Comparison of ENCODE assay signal across 8 cellular contexts in genomic region chr19:8506402-8506957, GRCh38. TPM values are rescaled to one million over a fixed set of nuclear protein-coding genes. Genes with fewer than 3 reads are reported as not detected.
DNase-seq lines count a peak whose midpoint lies in the region; ATAC-seq, FAIRE-seq and TF ChIP-seq lines count a peak whose summit lies in the region.

No MANE protein-coding gene starts in this region.

- H3K79me2 ChIP-seq in keratinocyte (ENCODE audit: control insufficient read depth, insufficient read depth, low read length): no peaks in the 10 kb centered on the region

- TF ChIP-seq EP300 in A549 (IDR thresholded peaks at IDR 0.05): no peak

- WGBS in A549 (ENCODE audit: missing lambda C conversion rate): 57% methylated on average over 10 of the region's 18 CpGs

- FAIRE-seq in A549 (lab: Jason Lieb, UNC) (no peak), keratinocyte (lab: Jason Lieb, UNC) (no peak)

- H4K20me1 ChIP-seq in keratinocyte (ENCODE audit: control insufficient read depth, extremely low read depth, insufficient read depth, low read length): no peaks in the 10 kb centered on the region

- H3K27ac Mint-ChIP-seq in HFFc6: peak overlapping the region; percentile 42
- peak overlapping the region; percentile 85 to 86 for H3K27ac Mint-ChIP-seq in activated naive CD4-positive, alpha-beta T cell treated with anti-CD3 and anti-CD28 coated beads, Interleukin-2, amount 50 U/mL, for 72 hours

- dilution Hi-C loops in keratinocyte (cut with MboI; ENCODE audit: extremely low pct_ligation_motif_present, low sequenced_read_pairs): no loop called here

- TF ChIP-seq CTCF in A549 (IDR thresholded peaks at IDR 0.05) (peak; percentile 5; the same call in 2 of the 3 replicates), HFFc6 (IDR thresholded peaks at IDR 0.05) (peak; percentile 57), keratinocyte (optimal IDR thresholded peaks at IDR 0.05 in 1 of 3, IDR thresholded peaks at IDR 0.05 in 1 of 3, conservative IDR thresholded peaks at IDR 0.05 in 1 of 3; ENCODE audit: extremely low read depth in 1 of 3, insufficient read depth in 2 of 3, low read length in 3 of 3) (no peak), thoracic aorta (IDR thresholded peaks at IDR 0.05) (no peak)

- peak overlapping the region; percentile 84 for H2AFZ ChIP-seq in keratinocyte (ENCODE audit: control insufficient read depth, low read length)

- POLR2A ChIA-PET in A549 (lab: Yijun Ruan, JAX): interaction anchor here (0.7 to 1.5 kb wide), 3 partner anchors 7 to 93 kb away, joined by 4 to 14 read pairs (median 5); partner anchors contain the start of genes MARCHF2 and ZNF414

- H3K9me3 ChIP-seq in A549 (no peaks in the 10 kb centered on the region), keratinocyte (ENCODE audit: control insufficient read depth, low read depth, low read length) (no peaks in the 10 kb centered on the region), thoracic aorta (no peaks in the 10 kb centered on the region)

- TF ChIP-seq POLR2A in A549 (IDR thresholded peaks at IDR 0.05; ENCODE audit: low read length): no peak

- H3K27ac ChIP-seq in A549 (peak overlapping the region; percentile 87 to 99), keratinocyte (ENCODE audit: control insufficient read depth, insufficient read depth, low read length) (no peak overlapping the region), thoracic aorta (no peak overlapping the region)

- H3K4me1 ChIP-seq in A549: peaks cover 10% of the 10 kb centered on the region; the same call in 2 of the 3 replicates
- H3K4me1 ChIP-seq in keratinocyte (ENCODE audit: control insufficient read depth, extremely low read depth, insufficient read depth, low read length): no peaks in the 10 kb centered on the region
- H3K4me1 ChIP-seq in thoracic aorta (ENCODE audit: control insufficient read depth in 1 of 2, low read depth in 2 of 2): peaks cover 3 to 15% of the 10 kb centered on the region in 2 donors

- peak overlapping the region; percentile 61 for H3K4me3 ChIP-seq in A549
- H3K4me3 ChIP-seq in keratinocyte (ENCODE audit: control insufficient read depth in 2 of 3, extremely low read depth in 1 of 3, insufficient read depth in 2 of 3, low read depth in 1 of 3, low read length in 3 of 3): peak overlapping the region; percentile 42 to 69 (median 58)
- peak overlapping the region; percentile 76 for H3K4me3 ChIP-seq in thoracic aorta

- peaks cover 0 to 1% of the 10 kb centered on the region in 2 experiments for H3K36me3 ChIP-seq in keratinocyte (ENCODE audit: control insufficient read depth in 2 of 2, extremely low read depth in 1 of 2, insufficient read depth in 2 of 2, low read length in 2 of 2)
- no peaks in the 10 kb centered on the region for H3K36me3 ChIP-seq in thoracic aorta

- H3K27me3 Mint-ChIP-seq in HFFc6 (ENCODE audit: insufficient read depth): no peaks in the 10 kb centered on the region; the same call in 1 of the 2 replicates

- no peaks in the 10 kb centered on the region for H3K36me3 Mint-ChIP-seq in HFFc6 (ENCODE audit: low read depth)
- no peaks in the 10 kb centered on the region for H3K36me3 Mint-ChIP-seq in activated naive CD4-positive, alpha-beta T cell treated with anti-CD3 and anti-CD28 coated beads, Interleukin-2, amount 50 U/mL, for 72 hours

- H3K9me1 ChIP-seq in keratinocyte (ENCODE audit: control insufficient read depth, extremely low read depth, insufficient read depth, low read length): no peaks in the 10 kb centered on the region

- TF ChIP-seq RAD21 in A549 (conservative IDR thresholded peaks at IDR 0.05 in 1 of 2, IDR thresholded peaks at IDR 0.05 in 1 of 2): no peak; a peak in 1 of 5 replicates

- H3K4me1 Mint-ChIP-seq in HFFc6 (ENCODE audit: low read depth): peaks cover 6% of the 10 kb centered on the region

- CTCF ChIA-PET in A549 (lab: Yijun Ruan, JAX): interaction anchor here (0.7 to 3.7 kb wide), 23 partner anchors 11 to 237 kb away, joined by 3 to 26 read pairs (median 5); partner anchors contain the start of gene MARCHF2

- H3K4me3 Mint-ChIP-seq in HFFc6: peak overlapping the region; percentile 88

- no peaks in the 10 kb centered on the region for H3K27me3 ChIP-seq in keratinocyte (ENCODE audit: control insufficient read depth, extremely low read depth, insufficient read depth, low read length)
- no peaks in the 10 kb centered on the region for H3K27me3 ChIP-seq in thoracic aorta (replicated peaks; ENCODE audit: insufficient read depth)

- ATAC-seq in A549 (peak; percentile 75 to 76), thoracic aorta (ENCODE audit: insufficient number of reproducible peaks, low FRiP score, low read depth) (peak; percentile 12)
- ATAC-seq in activated naive CD4-positive, alpha-beta T cell treated with anti-CD3 and anti-CD28 coated beads, Interleukin-2, amount 50 U/mL, for 72 hours: no peak

- no peaks in the 10 kb centered on the region for H3K9me3 Mint-ChIP-seq in HFFc6
- H3K9me3 Mint-ChIP-seq in activated naive CD4-positive, alpha-beta T cell treated with anti-CD3 and anti-CD28 coated beads, Interleukin-2, amount 50 U/mL, for 72 hours: no peaks in the 10 kb centered on the region

- DNase-seq in A549 (ENCODE audit: low read depth in 1 of 2, low spot score in 1 of 2): peak in 1 of 2 experiments; percentile 43
- no peak for DNase-seq in HFFc6
- no peak for DNase-seq in activated naive CD4-positive, alpha-beta T cell treated with anti-CD3 and anti-CD28 coated beads, Interleukin-2, amount 50 U/mL, for 72 hours (ENCODE audit: low spot score in 2 of 2)
- no peak for DNase-seq in keratinocyte (ENCODE audit: low read depth, low spot score)
- DNase-seq in thoracic aorta (ENCODE audit: low spot score): no peak
- DNase-seq in stimulated activated naive CD4-positive, alpha-beta T cell treated with Interleukin-2 at 50 U/mL for 16 hours (lab: John Stamatoyannopoulos, UW): no peak
- DNase-seq in activated CD4-positive, CD25-positive, alpha-beta regulatory T cell (lab: John Stamatoyannopoulos, UW): no peak
- no peak for DNase-seq in stimulated activated CD4-positive, alpha-beta T cell treated with anti-CD3 and anti-CD28 coated beads, Interleukin-12 subunit alpha, Interleukin-12 subunit beta, amount 100 ng/mL, for 4 hours

- peak overlapping the region; percentile 92 for H3K4me2 ChIP-seq in A549
- H3K4me2 ChIP-seq in keratinocyte (ENCODE audit: control insufficient read depth, extremely low read depth, insufficient read depth, low read depth, low read length): peak overlapping the region; percentile 87

- peak overlapping the region; percentile 57 for H3K9ac ChIP-seq in keratinocyte (ENCODE audit: control insufficient read depth, extremely low read depth, insufficient read depth, low read length)

TF ChIP-seq in A549, 52 proteins besides CTCF, POLR2A, EP300 and RAD21:
- no peak for TF ChIP-seq KDM5A (IDR thresholded peaks at IDR 0.05)
- no peak for TF ChIP-seq SREBF2 (IDR thresholded peaks at IDR 0.05)
- TF ChIP-seq CHD4 (IDR thresholded peaks at IDR 0.05; ENCODE audit: borderline replicate concordance): no peak

RNA-seq across cellular contexts. Expression of gene PRAM1, which starts 4.0 kb away (rescaled TPM):
- 0.07 TPM in 1 of 2 replicates, not detected in the other for polyA plus RNA-seq in A549 (2011; rRNA removed)
- polyA plus RNA-seq in A549 (2012; cell fraction: cytosol; rRNA removed): 0.05 TPM in 2 replicates
- polyA plus RNA-seq in A549 (2012; cell fraction: nucleus; rRNA removed): 0.49 and 0.56 TPM in 2 replicates
- 0.08 to 0.28 TPM (median 0.13 TPM) in 3 replicates for polyA plus RNA-seq in A549 (2017; fragmentation: RNase III; extraction: RNeasy Plus Mini Kit Qiagen cat#74134 plus additional on column Dnase treatment)
- polyA minus RNA-seq in A549 (2011; rRNA and poly(A)+ RNA removed): not detected in 2 replicates
- total RNA-seq in HFFc6 (2021; fragmentation: NEBNext Ultra II Directional; extraction: Animal tissue kit (Norgen Biotek cat#: 25700)): under 1 TPM in 2 of 6 experiments, not detected in 4; 0.21 TPM
- total RNA-seq in activated naive CD4-positive, alpha-beta T cell treated with anti-CD3 and anti-CD28 coated beads, Interleukin-2, amount 50 U/mL, for 72 hours: 1 to 10 TPM; 1.4 to 2.9 TPM
- polyA plus RNA-seq in keratinocyte: not detected in 3 replicates
- 0.22 TPM for polyA plus RNA-seq in keratinocyte (2011; ENCODE audit: low read depth)
- polyA plus RNA-seq in keratinocyte (2011; cell fraction: cytosol; rRNA removed): not detected in 2 replicates
- 0.12 TPM in 1 of 2 replicates, not detected in the other for polyA plus RNA-seq in keratinocyte (2011; cell fraction: nucleus; rRNA removed)
- polyA plus RNA-seq in keratinocyte (2012; ENCODE audit: low replicate concordance): 0.23 TPM in 1 of 2 replicates, not detected in the other
- polyA minus RNA-seq in keratinocyte: not detected in 3 replicates
- polyA minus RNA-seq in keratinocyte (2011; cell fraction: cytosol; rRNA and poly(A)+ RNA removed): not detected
- not detected in 2 replicates for polyA minus RNA-seq in keratinocyte (2011; cell fraction: nucleus; rRNA and poly(A)+ RNA removed)
- total RNA-seq in thoracic aorta: 1 to 10 TPM in 1 of 2 donors, under 1 TPM in 1; 0.28 to 1.2 TPM

RNA-seq across cellular contexts. Expression of gene ZNF414, which starts 7.5 kb away (rescaled TPM):
- polyA plus RNA-seq in A549 (2011; rRNA removed) (2.8 and 3.3 TPM in 2 replicates), A549 (2017; fragmentation: RNase III; extraction: RNeasy Plus Mini Kit Qiagen cat#74134 plus additional on column Dnase treatment) (20.0 to 22.1 TPM (median 21.5 TPM) in 3 replicates), keratinocyte (1.9 to 6.0 TPM (median 2.5 TPM) in 3 replicates)
- polyA plus RNA-seq in A549 (2012; cell fraction: cytosol; rRNA removed): 16.0 and 17.8 TPM in 2 replicates
- polyA plus RNA-seq in A549 (2012; cell fraction: nucleus; rRNA removed): 23.4 and 38.8 TPM in 2 replicates
- 0.99 and 4.4 TPM in 2 replicates for polyA minus RNA-seq in A549 (2011; rRNA and poly(A)+ RNA removed)
- 10 to 100 TPM; 20.1 to 27.2 (median 25.5) TPM for total RNA-seq in HFFc6 (2021; fragmentation: NEBNext Ultra II Directional; extraction: Animal tissue kit (Norgen Biotek cat#: 25700))
- 10 to 100 TPM; 24.6 to 28.0 TPM for total RNA-seq in activated naive CD4-positive, alpha-beta T cell treated with anti-CD3 and anti-CD28 coated beads, Interleukin-2, amount 50 U/mL, for 72 hours
- polyA plus RNA-seq in keratinocyte (2011; ENCODE audit: low read depth): 0.77 TPM
- 1.8 and 4.8 TPM in 2 replicates for polyA plus RNA-seq in keratinocyte (2011; cell fraction: cytosol; rRNA removed)
- 5.0 and 6.2 TPM in 2 replicates for polyA plus RNA-seq in keratinocyte (2011; cell fraction: nucleus; rRNA removed)
- polyA plus RNA-seq in keratinocyte (2012; ENCODE audit: low replicate concordance): 5.7 and 16.5 TPM in 2 replicates
- 1.6 to 2.6 TPM (median 1.6 TPM) in 3 replicates for polyA minus RNA-seq in keratinocyte
- polyA minus RNA-seq in keratinocyte (2011; cell fraction: cytosol; rRNA and poly(A)+ RNA removed): 7.1 TPM
- polyA minus RNA-seq in keratinocyte (2011; cell fraction: nucleus; rRNA and poly(A)+ RNA removed): 2.1 and 6.1 TPM in 2 replicates
- total RNA-seq in thoracic aorta: 10 to 100 TPM in 1 of 2 donors, 1 to 10 TPM in 1; 6.5 to 10.6 TPM

Comparison
In these comparisons a context has a peak if more than half of its experiments do, and no peak if none do; other contexts are left out.
1. ATAC-seq: peak in A549 (2 of 2) and thoracic aorta (single experiment); none in activated naive CD4-positive, alpha-beta T cell treated with anti-CD3 and anti-CD28 coated beads, Interleukin-2, amount 50 U/mL, for 72 hours (0 of 2).
2. H3K27ac ChIP-seq: peak in A549 (2 of 2); none in keratinocyte (single experiment) and thoracic aorta (0 of 2).
3. CTCF ChIP-seq: peak in A549 (single experiment) and HFFc6 (single experiment); none in keratinocyte (0 of 3) and thoracic aorta (single experiment).
4. Peak in every context shown above with its lines, with median percentiles within 50 percentile points of each other: H3K4me3 ChIP-seq.